Comparison of ENCODE assay signal across 8 cellular contexts in genomic region chr3:13015286-13016082, GRCh38. TPM values are rescaled to one million over a fixed set of nuclear protein-coding genes. Genes with fewer than 3 reads are reported as not detected.
DNase-seq lines count a peak whose midpoint lies in the region; ATAC-seq and TF ChIP-seq lines count a peak whose summit lies in the region.

No MANE protein-coding gene starts in this region.

- H3K27me3 ChIP-seq in right cardiac atrium (ENCODE audit: control insufficient read depth, insufficient read depth) (no peaks in the 10 kb centered on the region), thymus (ENCODE audit: control insufficient read depth, insufficient read depth) (no peaks in the 10 kb centered on the region), SJCRH30 (no peaks in the 10 kb centered on the region)

- no peaks in the 10 kb centered on the region for H3K9me3 Mint-ChIP-seq in IgD-negative memory B cell

- peak overlapping the region; percentile 34 for H3K27ac ChIP-seq in right cardiac atrium (ENCODE audit: low read length)
- peak overlapping the region; percentile 98 for H3K27ac ChIP-seq in thymus (ENCODE audit: low read depth)
- H3K27ac ChIP-seq in SJCRH30: no peak overlapping the region

- no peaks in the 10 kb centered on the region for H3K27me3 Mint-ChIP-seq in IgD-negative memory B cell

- peak; percentile 38 for DNase-seq in activated T-cell treated with anti-CD3 and anti-CD28 coated beads for 48 hours (ENCODE audit: low read depth)
- peak in 2 of 3 donors; percentile 75 to 78 for DNase-seq in right cardiac atrium
- no peak for DNase-seq in SJCRH30
- no peak for DNase-seq in epidermal melanocyte (ENCODE audit: insufficient read length, low spot score)

- intact Hi-C loops in right cardiac atrium (cut with DNase I): no loop called here

- WGBS in right cardiac atrium: 67% methylated on average over 18 of the region's 18 CpGs
- 4% methylated on average over 18 of the region's 18 CpGs for WGBS in thymus

- no peak for ATAC-seq in GM18505 (IDR thresholded peaks at IDR 0.05; ENCODE audit: unreplicated experiment)
- ATAC-seq in right cardiac atrium: peak; percentile 32 to 44
- ATAC-seq in HG03196 (IDR thresholded peaks at IDR 0.05; ENCODE audit: unreplicated experiment): no peak

- peaks cover 9% of the 10 kb centered on the region for H3K36me3 Mint-ChIP-seq in IgD-negative memory B cell

- peak overlapping the region; percentile 96 to 99 (median 98) for H3K27ac Mint-ChIP-seq in IgD-negative memory B cell

- H3K4me3 ChIP-seq in right cardiac atrium (ENCODE audit: low read length) (peak overlapping the region; percentile 0), thymus (ENCODE audit: low read length) (peak overlapping the region; percentile 56), SJCRH30 (no peak overlapping the region)

- no peaks in the 10 kb centered on the region for H3K9me3 ChIP-seq in right cardiac atrium (ENCODE audit: control insufficient read depth, low read length)
- H3K9me3 ChIP-seq in thymus (ENCODE audit: control insufficient read depth): no peaks in the 10 kb centered on the region
- no peaks in the 10 kb centered on the region for H3K9me3 ChIP-seq in SJCRH30 (replicated peaks)

- peak; percentile 61 for TF ChIP-seq POLR2A in GM18505 (IDR thresholded peaks at IDR 0.05; ENCODE audit: borderline replicate concordance, extremely low read depth, insufficient read depth, insufficient read length)

- H3K4me3 Mint-ChIP-seq in IgD-negative memory B cell: peak overlapping the region; percentile 86 to 96 (median 92)

- H3K4me1 ChIP-seq in right cardiac atrium (ENCODE audit: control insufficient read depth, insufficient read depth, low read length) (peaks cover 10% of the 10 kb centered on the region), thymus (ENCODE audit: control insufficient read depth, insufficient read depth, low read length) (peaks cover 61% of the 10 kb centered on the region), SJCRH30 (peaks cover 38% of the 10 kb centered on the region)

- H3K4me1 Mint-ChIP-seq in IgD-negative memory B cell: peaks cover 42 to 64% (median 58%) of the 10 kb centered on the region in 3 donors

- no peaks in the 10 kb centered on the region for H3K36me3 ChIP-seq in thymus (ENCODE audit: control insufficient read depth, insufficient read depth)
- H3K36me3 ChIP-seq in SJCRH30: no peaks in the 10 kb centered on the region

RNA-seq across cellular contexts. Expression of gene IQSEC1, which starts 57.7 kb away (rescaled TPM):
- polyA plus RNA-seq in IgD-negative memory B cell (52.5 TPM), right cardiac atrium (31.1 TPM), thymus (21.9 TPM)
- 10 to 100 TPM; 51.4 to 72.6 (median 66.4) TPM for total RNA-seq in right cardiac atrium
- total RNA-seq in SJCRH30 (2014; rRNA removed; shearing (Covaris generic)): 5.7 and 6.8 TPM in 2 replicates

Comparison
In these comparisons a context has a peak if more than half of its experiments do, and no peak if none do; other contexts are left out.
1. ATAC-seq: peak in right cardiac atrium (2 of 2); none in GM18505 (single experiment) and HG03196 (single experiment).
2. DNase-seq: peak in activated T-cell treated with anti-CD3 and anti-CD28 coated beads for 48 hours (single experiment) and right cardiac atrium (2 of 3); none in SJCRH30 (0 of 2) and epidermal melanocyte (single experiment).